ENCODE assay signal across 9 cellular contexts in genomic region chrX:118353081-118353850, GRCh38. TPM values are rescaled to one million over a fixed set of nuclear protein-coding genes. Genes with fewer than 3 reads are reported as not detected.
DNase-seq lines count a peak whose midpoint lies in the region; ATAC-seq, FAIRE-seq and TF ChIP-seq lines count a peak whose summit lies in the region.
"Had no signal": no experiment of that assay in that cellular context is flagged by ENCODE, and none has a peak within 500 bp of the region (broad histone marks: within the 10 kb centered on the region; RNA-seq: fewer than 3 reads in every experiment).

No MANE protein-coding gene starts in this region.

- no TSS peak for BruUV-seq in IMR-90 (replicated peaks; lab: Mats Ljungman, UMichigan)

- H4K5ac ChIP-seq in IMR-90 (ENCODE audit: low read depth, low read length) = no peak overlapping the region

- CTCF ChIA-PET in IMR-90 (lab: Yijun Ruan, JAX) = no interaction called here

- H2BK15ac ChIP-seq in IMR-90 (ENCODE audit: low read depth, low read length) = no peak overlapping the region

- ATAC-seq in GM18511 (IDR thresholded peaks at IDR 0.05; ENCODE audit: unreplicated experiment) (peak; percentile 46), GM21825 (IDR thresholded peaks at IDR 0.05; ENCODE audit: unreplicated experiment) (peak; percentile 39), IMR-90 (ENCODE audit: low read depth) (no peak)
- ATAC-seq: Right ventricle myocardium inferior had no signal

- POLR2A ChIA-PET in IMR-90 (lab: Charles Lee; ENCODE audit: unreplicated experiment) = no interaction called here

- no peak overlapping the region for H2BK5ac ChIP-seq in IMR-90 (ENCODE audit: low read depth, low read length, poor library complexity, severe bottlenecking)

- H3K9ac ChIP-seq in IMR-90 (ENCODE audit: low read depth, low read length) = no peak overlapping the region

- no peak for TF ChIP-seq POLR2A in IMR-90 (IDR thresholded peaks at IDR 0.05; ENCODE audit: low read depth, low read length)
- TF ChIP-seq POLR2A in vagina (IDR thresholded peaks at IDR 0.05) = no peak
- TF ChIP-seq POLR2A in suprapubic skin (IDR thresholded peaks at IDR 0.05) = no peak

- peaks cover 39% of the 10 kb centered on the region for H4K20me1 ChIP-seq in IMR-90 (ENCODE audit: insufficient read depth, low read length)

- dilution Hi-C loops in IMR-90 (cut with HindIII; ENCODE audit: low sequenced_read_pairs, unreplicated experiment) = no loop called here

- no peaks in the 10 kb centered on the region for H3K27me3 ChIP-seq in IMR-90 (ENCODE audit: control insufficient read depth, insufficient read depth, low read length)
- no peaks in the 10 kb centered on the region for H3K27me3 ChIP-seq in vagina
- no peaks in the 10 kb centered on the region for H3K27me3 ChIP-seq in suprapubic skin
- H3K27me3 ChIP-seq in MG63 = no peaks in the 10 kb centered on the region

- TF ChIP-seq RAD21 in IMR-90 (IDR thresholded peaks at IDR 0.05; ENCODE audit: low read length) = no peak

- no peak overlapping the region for H3K56ac ChIP-seq in IMR-90 (ENCODE audit: extremely low read depth, insufficient read depth, low read length)

- H3K23ac ChIP-seq in IMR-90 (ENCODE audit: low read depth, low read length) = no peak overlapping the region

- no peak overlapping the region for H4K8ac ChIP-seq in IMR-90 (ENCODE audit: low read depth in 2 of 2, low read length in 2 of 2)

- H3K27ac ChIP-seq in IMR-90 (ENCODE audit: insufficient read depth, low read length) = no peak overlapping the region
- H3K27ac ChIP-seq in vagina = no peak overlapping the region
- no peak overlapping the region for H3K27ac ChIP-seq in suprapubic skin

- no peak overlapping the region for H3K18ac ChIP-seq in IMR-90 (ENCODE audit: low read depth, low read length)

- H2AK9ac ChIP-seq in IMR-90 (replicated peaks; ENCODE audit: low read depth, low read length, poor library complexity) = no peak overlapping the region

- H2BK120ac ChIP-seq in IMR-90 (ENCODE audit: low read depth, low read length) = no peak overlapping the region

- H3K9me1 ChIP-seq in IMR-90 (ENCODE audit: insufficient read depth, low read length) = 0 out of 2 replicates have a peak, but pooled peaks cover 6% of the 10 kb centered on the region

- peaks cover 0 to 8% of the 10 kb centered on the region in 2 experiments; a peak in 2 of 4 replicates for H3K79me1 ChIP-seq in IMR-90 (ENCODE audit: low read depth in 1 of 2, low read length in 2 of 2)

- no peak for TF ChIP-seq EP300 in suprapubic skin (IDR thresholded peaks at IDR 0.05)

- H2AK5ac ChIP-seq in IMR-90 (ENCODE audit: low read depth, low read length) = no peak overlapping the region

- FAIRE-seq in islet of Langerhans (lab: Jason Lieb, UNC) = peak; percentile 30

- TF ChIP-seq CTCF in IMR-90 (conservative IDR thresholded peaks at IDR 0.05; ENCODE audit: low read depth, low read length) = no peak
- TF ChIP-seq CTCF in vagina (IDR thresholded peaks at IDR 0.05) = no peak
- TF ChIP-seq CTCF in suprapubic skin (IDR thresholded peaks at IDR 0.05) = no peak
- TF ChIP-seq CTCF in GM13977 (IDR thresholded peaks at IDR 0.05; ENCODE audit: extremely low read depth, insufficient read depth, missing control alignments) = no peak

- H3K4me2 ChIP-seq in IMR-90 (ENCODE audit: low read depth, low read length) = peak overlapping the region; percentile 40; the same call in 1 of the 2 replicates

- intact Hi-C loops in IMR-90 (cut with micrococcal nuclease) (no loop called here), vagina (cut with DNase I) (no loop called here)

- H3K9me3 ChIP-seq in IMR-90 (ENCODE audit: control insufficient read depth, insufficient read depth, low read length) = no peaks in the 10 kb centered on the region
- H3K9me3 ChIP-seq in vagina = no peaks in the 10 kb centered on the region
- H3K9me3 ChIP-seq in suprapubic skin = no peaks in the 10 kb centered on the region
- no peaks in the 10 kb centered on the region for H3K9me3 ChIP-seq in MG63

- H3K36me3 ChIP-seq in IMR-90 (ENCODE audit: control insufficient read depth, insufficient read depth, low read length) (no peaks in the 10 kb centered on the region), vagina (no peaks in the 10 kb centered on the region), suprapubic skin (no peaks in the 10 kb centered on the region), MG63 (no peaks in the 10 kb centered on the region)

- no peak for DNase-seq in IMR-90
- DNase-seq in vagina (ENCODE audit: extremely low spot score in 2 of 2) = no peak
- DNase-seq in suprapubic skin (ENCODE audit: low spot score in 2 of 2) = no peak
- no peak for DNase-seq in GM13977 (ENCODE audit: low spot score)
- no peak for DNase-seq in MG63

- WGBS in IMR-90 (ENCODE audit: extremely low coverage in 2 of 2, insufficient read length in 1 of 2), 2 experiments = 20% methylated on average over 2 of the region's 4 CpGs; no CpG with 5 or more reads in 1 of the 2 experiments
- WGBS in suprapubic skin = 56% methylated on average over 4 of the region's 4 CpGs

- no peak overlapping the region for H3K4ac ChIP-seq in IMR-90 (ENCODE audit: low read depth, low read length)

- no peak overlapping the region for H4K91ac ChIP-seq in IMR-90 (ENCODE audit: insufficient read depth, low read depth, low read length)

- H3K4me3 ChIP-seq in IMR-90 (ENCODE audit: insufficient read depth, low read depth, low read length) (no peak overlapping the region), vagina (no peak overlapping the region), suprapubic skin (no peak overlapping the region), MG63 (no peak overlapping the region)

- H2AFZ ChIP-seq in IMR-90 (replicated peaks; ENCODE audit: low read length, poor library complexity) = no peak overlapping the region

- H3K4me1 ChIP-seq in IMR-90 (ENCODE audit: control insufficient read depth, insufficient read depth, low read length) (peaks cover 8% of the 10 kb centered on the region), vagina (peaks cover 20% of the 10 kb centered on the region), suprapubic skin (peaks cover 12% of the 10 kb centered on the region)

- H2BK20ac ChIP-seq in IMR-90 (ENCODE audit: low read depth, low read length) = no peak overlapping the region

- H3K14ac ChIP-seq in IMR-90 (replicated peaks; ENCODE audit: low read depth, low read length) = no peak overlapping the region

- in situ Hi-C loops in IMR-90 (cut with MboI; ENCODE audit: low sequenced_read_pairs) (no loop called here), GM13977 (cut with MboI; ENCODE audit: low pct_unique_long_range_greater_than_20kb, low sequenced_read_pairs, unreplicated experiment) (no loop called here)

TF ChIP-seq in IMR-90, 13 proteins besides CTCF, POLR2A, EP300 and RAD21:
- TF ChIP-seq CEBPB (IDR thresholded peaks at IDR 0.05; ENCODE audit: low read depth, low read length) = peak; percentile 82
- no peak for TF ChIP-seq SMC3 (IDR thresholded peaks at IDR 0.05; ENCODE audit: low read depth, low read length)

RNA-seq across cellular contexts. Expression of gene WDR44, which starts 7.4 kb away (rescaled TPM):
- total RNA-seq in IMR-90 (2012; rRNA removed) = 11.8 and 18.9 TPM in 2 replicates
- polyA plus RNA-seq in IMR-90 (2012; rRNA removed) = 8.2 and 10.0 TPM in 2 replicates
- 1.6 and 2.0 TPM in 2 replicates for polyA plus RNA-seq in IMR-90 (2012; cell fraction: cytosol; rRNA removed)
- 2.2 and 9.9 TPM in 2 replicates for polyA plus RNA-seq in IMR-90 (2012; cell fraction: nucleus; rRNA removed; ENCODE audit: low replicate concordance)
- 22.1 TPM for total RNA-seq in vagina
- 10 to 100 TPM; 10.5 to 18.3 (median 11.6) TPM for total RNA-seq in suprapubic skin
- 6.1 and 6.3 TPM in 2 replicates for total RNA-seq in MG63 (2014; rRNA removed; shearing (Covaris generic); ENCODE audit: low replicate concordance)
